Comparison of ENCODE assay signal across 8 cellular contexts in the genomic region with DNA sequence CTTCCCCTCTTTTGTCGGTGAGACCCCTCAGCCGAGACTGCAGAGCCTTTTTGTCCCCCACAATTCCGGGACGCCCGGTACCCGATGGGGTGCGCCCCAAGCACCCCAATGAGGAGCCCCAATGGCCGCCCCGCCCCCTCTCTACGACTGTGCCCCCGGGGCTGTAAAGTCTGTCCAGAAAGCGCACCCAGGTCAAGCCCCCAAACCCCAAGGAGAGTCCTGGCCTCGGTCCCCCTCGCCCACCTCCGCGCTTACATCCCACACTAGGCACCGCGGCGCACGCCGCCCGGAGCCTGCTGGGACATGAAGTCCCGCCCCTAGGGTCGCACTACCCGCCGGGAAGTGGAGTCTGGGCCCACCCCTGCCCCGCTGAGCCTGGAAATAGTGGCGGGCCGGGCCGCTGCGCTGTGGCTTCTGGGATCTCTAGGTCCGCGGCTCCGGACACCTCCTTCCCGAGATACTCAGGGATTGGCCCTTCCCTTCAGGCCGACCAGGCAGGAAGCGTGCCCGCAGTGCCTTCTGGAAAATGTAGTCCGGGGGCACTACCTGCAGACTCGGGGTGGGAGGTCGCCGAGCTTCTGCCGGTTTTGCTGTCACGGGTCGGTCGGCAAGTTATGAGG. TPM values are rescaled to one million over a fixed set of nuclear protein-coding genes. Genes with fewer than 3 reads are reported as not detected.
DNase-seq lines count a peak whose midpoint lies in the region; ATAC-seq, FAIRE-seq and TF ChIP-seq lines count a peak whose summit lies in the region.

Gene MEN1 (minus strand): TSS at position 281 of the 620 bp plus-strand sequence. CDS start 442 bp downstream, outside the sequence.

- no peak within 1 kb of the TSS for H3K9ac ChIP-seq in rectal smooth muscle tissue (ENCODE audit: low read length)

- H3K4me3 ChIP-seq in astrocyte of the cerebellum (ENCODE audit: low read depth, low read length) = peak within 1 kb of the TSS; percentile 89
- peak within 1 kb of the TSS; percentile 82 for H3K4me3 ChIP-seq in rectal smooth muscle tissue (ENCODE audit: low read length)
- H3K4me3 ChIP-seq in vagina = peak within 1 kb of the TSS; percentile 77 to 91

- peak; percentile 95 for FAIRE-seq in GM12892 (lab: Jason Lieb, UNC)

- TF ChIP-seq POLR2A in GM12892 (IDR thresholded peaks at IDR 0.05; ENCODE audit: low read depth, low read length) (peak; percentile 58; the same call in 1 of the 2 replicates), vagina (IDR thresholded peaks at IDR 0.05) (peak in 1 of 2 donors; percentile 64)

- DNase-seq in GM12892 (ENCODE audit: insufficient read length) (peak; percentile 90), NCI-H2029 treated with DMSO at 0.1 percent for 48 hours (lab: John Stamatoyannopoulos, UW) (peak; percentile 91), T1000 (lab: John Stamatoyannopoulos, UW) (peak; percentile 94), astrocyte of the cerebellum (ENCODE audit: low read depth) (peak; percentile 88), hepatic stellate cell (ENCODE audit: low spot score) (peak; percentile 99), vagina (ENCODE audit: extremely low spot score in 2 of 2) (peak in 1 of 2 donors; percentile 95)

- H3K4me1 ChIP-seq in rectal smooth muscle tissue (ENCODE audit: control insufficient read depth, insufficient read depth, low read length) (peaks cover 3% of the 10 kb centered on the region), vagina (peaks cover 22% of the 10 kb centered on the region)

- no peaks in the 10 kb centered on the region for H3K9me3 ChIP-seq in vagina

- H3K27me3 ChIP-seq in rectal smooth muscle tissue (ENCODE audit: control insufficient read depth, insufficient read depth, low read length) (no peaks in the 10 kb centered on the region), vagina (no peaks in the 10 kb centered on the region)

- peak; percentile 59 for ATAC-seq in HG02943 (IDR thresholded peaks at IDR 0.05; ENCODE audit: low read depth, unreplicated experiment)

- TF ChIP-seq CTCF in astrocyte of the cerebellum (IDR thresholded peaks at IDR 0.05; ENCODE audit: low read depth, low read length, missing control alignments) (no peak), vagina (IDR thresholded peaks at IDR 0.05) (no peak)

- in situ Hi-C loops in astrocyte of the cerebellum (cut with HindIII; ENCODE audit: low sequenced_read_pairs) = no loop called here

- intact Hi-C loops in vagina (cut with DNase I) = no loop called here

- no peaks in the 10 kb centered on the region for H3K36me3 ChIP-seq in rectal smooth muscle tissue (ENCODE audit: control insufficient read depth, insufficient read depth, low read length)
- no peaks in the 10 kb centered on the region for H3K36me3 ChIP-seq in vagina

- H3K27ac ChIP-seq in rectal smooth muscle tissue (ENCODE audit: low read depth, low read length) = peak within 1 kb of the TSS; percentile 34
- H3K27ac ChIP-seq in vagina = peak within 1 kb of the TSS; percentile 71

RNA-seq across cellular contexts. Expression of gene MEN1, which starts in this region (rescaled TPM):
- 9.5 TPM for polyA plus RNA-seq in GM12892 (2012; ENCODE audit: missing spikeins)
- 27.0 TPM for total RNA-seq in vagina
